ENCODE assay signal across 8 cellular contexts in the genomic region with DNA sequence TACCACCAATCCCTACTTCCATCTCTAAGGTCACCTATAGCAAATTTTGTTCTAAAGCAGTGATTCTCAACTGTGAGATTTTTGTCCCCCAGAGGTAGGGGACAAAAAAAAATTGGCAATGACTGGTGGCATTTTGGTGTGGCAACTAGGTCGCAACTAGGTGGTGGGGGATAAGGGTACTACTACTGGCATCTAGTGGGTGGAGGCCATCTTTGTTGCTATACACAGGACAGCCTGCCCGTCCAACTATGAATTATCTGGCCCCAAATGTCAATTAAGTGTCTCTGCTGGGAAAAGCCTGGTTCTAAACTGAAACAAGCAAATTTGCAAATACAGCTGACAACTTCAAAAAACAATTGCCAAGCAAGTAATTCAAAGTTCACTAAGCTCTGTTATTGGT. TPM values are rescaled to one million over a fixed set of nuclear protein-coding genes. Genes with fewer than 3 reads are reported as not detected.
DNase-seq lines count a peak whose midpoint lies in the region; ATAC-seq and TF ChIP-seq lines count a peak whose summit lies in the region.

No MANE protein-coding gene starts in this region.

- H3K36me3 ChIP-seq in cardiac muscle cell (no peaks in the 10 kb centered on the region), kidney epithelial cell (ENCODE audit: control insufficient read depth, insufficient read depth, low read length) (no peaks in the 10 kb centered on the region), thyroid gland (no peaks in the 10 kb centered on the region), uterus (no peaks in the 10 kb centered on the region)

- H3K4me3 Mint-ChIP-seq in activated CD8-positive, alpha-beta T cell treated with anti-CD3 and anti-CD28 coated beads, Interleukin-2, amount 10 ng/mL, durations not matched to agents 7 days and 5 days = peak overlapping the region; percentile 94

- H3K9me3 ChIP-seq in cardiac muscle cell (ENCODE audit: low read depth) (no peaks in the 10 kb centered on the region), thyroid gland (no peaks in the 10 kb centered on the region), uterus (no peaks in the 10 kb centered on the region)

- ATAC-seq in Right ventricle myocardium inferior (no peak), HG03108 (IDR thresholded peaks at IDR 0.05; ENCODE audit: unreplicated experiment) (no peak)
- ATAC-seq in activated CD8-positive, alpha-beta T cell treated with anti-CD3 and anti-CD28 coated beads, Interleukin-2, amount 10 ng/mL, durations not matched to agents 7 days and 5 days = no peak

- H3K27ac ChIP-seq in cardiac muscle cell (peak overlapping the region; percentile 98), thyroid gland (peak overlapping the region in 2 of 3 donors; percentile 4 to 96), uterus (no peak overlapping the region)

- 61 to 84% methylated on average over 2 of the region's 2 CpGs for WGBS in thyroid gland, 2 donors

- H3K27ac Mint-ChIP-seq in activated CD8-positive, alpha-beta T cell treated with anti-CD3 and anti-CD28 coated beads, Interleukin-2, amount 10 ng/mL, durations not matched to agents 7 days and 5 days = peak overlapping the region; percentile 91

- POLR2A ChIA-PET in activated CD8-positive, alpha-beta T cell treated with anti-CD3 and anti-CD28 coated beads, Interleukin-2, amount 10 ng/mL, durations not matched to agents 7 days and 5 days (lab: Charles Lee) = no interaction called here

- H3K4me1 ChIP-seq in cardiac muscle cell (ENCODE audit: low read depth) = peaks cover 16% of the 10 kb centered on the region
- H3K4me1 ChIP-seq in thyroid gland = peaks cover 27 to 34% of the 10 kb centered on the region in 2 donors
- H3K4me1 ChIP-seq in uterus = peaks cover 0 to 4% of the 10 kb centered on the region in 2 donors

- CTCF ChIA-PET in activated CD8-positive, alpha-beta T cell treated with anti-CD3 and anti-CD28 coated beads, Interleukin-2, amount 10 ng/mL, durations not matched to agents 7 days and 5 days (lab: Charles Lee) = interaction anchor here (1.0 to 2.2 kb wide), 2 partner anchors 22 to 139 kb away, joined by 3 to 8 read pairs; no protein-coding TSS in a partner anchor

- no peak for TF ChIP-seq POLR2A in thyroid gland (IDR thresholded peaks at IDR 0.05)
- TF ChIP-seq POLR2A in uterus (IDR thresholded peaks at IDR 0.05) = no peak

- no peaks in the 10 kb centered on the region for H3K27me3 ChIP-seq in cardiac muscle cell
- H3K27me3 ChIP-seq in kidney epithelial cell (ENCODE audit: control insufficient read depth, insufficient read depth, low read length) = no peaks in the 10 kb centered on the region
- no peaks in the 10 kb centered on the region for H3K27me3 ChIP-seq in thyroid gland
- H3K27me3 ChIP-seq in uterus = no peaks in the 10 kb centered on the region

- peaks cover 32% of the 10 kb centered on the region for H3K4me1 Mint-ChIP-seq in activated CD8-positive, alpha-beta T cell treated with anti-CD3 and anti-CD28 coated beads, Interleukin-2, amount 10 ng/mL, durations not matched to agents 7 days and 5 days (ENCODE audit: low read depth)

- H3K27me3 Mint-ChIP-seq in activated CD8-positive, alpha-beta T cell treated with anti-CD3 and anti-CD28 coated beads, Interleukin-2, amount 10 ng/mL, durations not matched to agents 7 days and 5 days (ENCODE audit: low read depth) = peaks cover 4% of the 10 kb centered on the region

- H3K4me3 ChIP-seq in cardiac muscle cell = peak overlapping the region; percentile 96
- peak overlapping the region; percentile 97 for H3K4me3 ChIP-seq in kidney epithelial cell (ENCODE audit: low read depth, low read length)
- peak overlapping the region in 2 of 3 donors; percentile 8 to 29 for H3K4me3 ChIP-seq in thyroid gland (replicated peaks in 1 of 3)
- peak overlapping the region in 1 of 2 donors; percentile 64 for H3K4me3 ChIP-seq in uterus

- intact Hi-C loops in Right ventricle myocardium inferior (cut with DNase I) (loop anchor here (5.0 kb wide), 3 partner anchors 42 to 88 kb away; a partner anchor contains a TSS), thyroid gland (cut with DNase I) (loop anchor here (10.0 kb wide), 1 partner anchor 85 kb away; a partner anchor contains a TSS), uterus (cut with DNase I; ENCODE audit: low total_unique reads) (no loop called here)

- no peaks in the 10 kb centered on the region for H3K9me3 Mint-ChIP-seq in activated CD8-positive, alpha-beta T cell treated with anti-CD3 and anti-CD28 coated beads, Interleukin-2, amount 10 ng/mL, durations not matched to agents 7 days and 5 days (ENCODE audit: insufficient read depth)

- peaks cover 23% of the 10 kb centered on the region for H3K36me3 Mint-ChIP-seq in activated CD8-positive, alpha-beta T cell treated with anti-CD3 and anti-CD28 coated beads, Interleukin-2, amount 10 ng/mL, durations not matched to agents 7 days and 5 days (ENCODE audit: low read depth)

- no peak for TF ChIP-seq CTCF in cardiac muscle cell (IDR thresholded peaks at IDR 0.05; ENCODE audit: low read depth, low read length)
- no peak for TF ChIP-seq CTCF in kidney epithelial cell (IDR thresholded peaks at IDR 0.05; ENCODE audit: insufficient read depth, low read length, poor library complexity, severe bottlenecking)
- no peak for TF ChIP-seq CTCF in thyroid gland (IDR thresholded peaks at IDR 0.05)
- TF ChIP-seq CTCF in uterus (IDR thresholded peaks at IDR 0.05) = no peak

- DNase-seq in cardiac muscle cell (ENCODE audit: low read depth in 1 of 2, low spot score in 1 of 2) = no peak
- no peak for DNase-seq in Right ventricle myocardium inferior (ENCODE audit: missing footprints)
- no peak for DNase-seq in activated CD8-positive, alpha-beta T cell treated with anti-CD3 and anti-CD28 coated beads, Interleukin-2, amount 10 ng/mL, durations not matched to agents 7 days and 5 days
- DNase-seq in kidney epithelial cell (ENCODE audit: low read depth) = no peak
- DNase-seq in thyroid gland = no peak
- no peak for DNase-seq in uterus
- DNase-seq in amniotic stem cell (lab: John Stamatoyannopoulos, UW) = no peak

RNA-seq across cellular contexts. Expression of a gene that starts 1.4 kb away (rescaled TPM):
- total RNA-seq in cardiac muscle cell (7.3 and 10.0 TPM in 2 replicates), Right ventricle myocardium inferior (31.4 TPM), kidney epithelial cell (18.8 and 22.4 TPM in 2 replicates), thyroid gland (10 to 100 TPM; 36.2 to 64.8 (median 45.9) TPM), uterus (10 to 100 TPM; 11.8 to 34.2 (median 19.1) TPM)
- 8.5 TPM in 2 replicates for polyA plus RNA-seq in cardiac muscle cell
- 10 to 100 TPM; 21.9 to 22.3 TPM for total RNA-seq in activated CD8-positive, alpha-beta T cell treated with anti-CD3 and anti-CD28 coated beads, Interleukin-2, amount 10 ng/mL, durations not matched to agents 7 days and 5 days

Comparison
In these comparisons a context has a peak if more than half of its experiments do, and no peak if none do; other contexts are left out.
1. H3K27ac ChIP-seq: peak in cardiac muscle cell (single experiment) and thyroid gland (2 of 3); none in uterus (0 of 2).